1 cellular context compared by ENCODE assay signal in the genomic region with DNA sequence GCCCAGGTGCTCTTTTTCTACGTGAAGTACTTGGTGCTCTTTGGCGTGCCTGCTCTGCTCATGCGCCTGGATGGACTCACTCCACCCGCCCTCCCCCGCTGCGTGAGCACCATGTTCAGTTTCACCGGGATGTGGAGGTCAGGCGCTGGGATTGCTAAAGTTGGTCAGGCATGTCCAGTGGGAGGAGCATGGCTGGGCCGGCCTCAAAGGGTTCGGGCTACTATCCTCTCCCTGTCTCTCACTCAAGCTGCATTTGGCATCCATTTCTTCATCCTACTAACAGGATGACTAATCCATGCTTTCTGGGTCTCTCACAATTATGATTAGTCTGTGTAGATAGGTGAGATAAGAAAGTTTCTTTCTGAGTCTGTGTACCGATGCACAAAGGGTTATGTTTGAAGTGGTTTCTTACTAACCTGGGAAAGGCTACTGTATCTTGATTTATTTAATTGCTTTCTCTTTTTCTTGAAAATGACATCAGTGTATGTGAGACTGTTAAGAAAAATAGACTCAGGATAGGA.
A peak's percentile ranks its signal among the peaks of the same experiment; 100 is the strongest.
TF ChIP-seq lines count a peak whose summit lies in the region.

No MANE protein-coding gene starts in this region.

TF ChIP-seq in GM12878, 131 proteins besides CTCF, POLR2A, EP300 and RAD21 (continued from another document):
- TF ChIP-seq, protein P1, sequence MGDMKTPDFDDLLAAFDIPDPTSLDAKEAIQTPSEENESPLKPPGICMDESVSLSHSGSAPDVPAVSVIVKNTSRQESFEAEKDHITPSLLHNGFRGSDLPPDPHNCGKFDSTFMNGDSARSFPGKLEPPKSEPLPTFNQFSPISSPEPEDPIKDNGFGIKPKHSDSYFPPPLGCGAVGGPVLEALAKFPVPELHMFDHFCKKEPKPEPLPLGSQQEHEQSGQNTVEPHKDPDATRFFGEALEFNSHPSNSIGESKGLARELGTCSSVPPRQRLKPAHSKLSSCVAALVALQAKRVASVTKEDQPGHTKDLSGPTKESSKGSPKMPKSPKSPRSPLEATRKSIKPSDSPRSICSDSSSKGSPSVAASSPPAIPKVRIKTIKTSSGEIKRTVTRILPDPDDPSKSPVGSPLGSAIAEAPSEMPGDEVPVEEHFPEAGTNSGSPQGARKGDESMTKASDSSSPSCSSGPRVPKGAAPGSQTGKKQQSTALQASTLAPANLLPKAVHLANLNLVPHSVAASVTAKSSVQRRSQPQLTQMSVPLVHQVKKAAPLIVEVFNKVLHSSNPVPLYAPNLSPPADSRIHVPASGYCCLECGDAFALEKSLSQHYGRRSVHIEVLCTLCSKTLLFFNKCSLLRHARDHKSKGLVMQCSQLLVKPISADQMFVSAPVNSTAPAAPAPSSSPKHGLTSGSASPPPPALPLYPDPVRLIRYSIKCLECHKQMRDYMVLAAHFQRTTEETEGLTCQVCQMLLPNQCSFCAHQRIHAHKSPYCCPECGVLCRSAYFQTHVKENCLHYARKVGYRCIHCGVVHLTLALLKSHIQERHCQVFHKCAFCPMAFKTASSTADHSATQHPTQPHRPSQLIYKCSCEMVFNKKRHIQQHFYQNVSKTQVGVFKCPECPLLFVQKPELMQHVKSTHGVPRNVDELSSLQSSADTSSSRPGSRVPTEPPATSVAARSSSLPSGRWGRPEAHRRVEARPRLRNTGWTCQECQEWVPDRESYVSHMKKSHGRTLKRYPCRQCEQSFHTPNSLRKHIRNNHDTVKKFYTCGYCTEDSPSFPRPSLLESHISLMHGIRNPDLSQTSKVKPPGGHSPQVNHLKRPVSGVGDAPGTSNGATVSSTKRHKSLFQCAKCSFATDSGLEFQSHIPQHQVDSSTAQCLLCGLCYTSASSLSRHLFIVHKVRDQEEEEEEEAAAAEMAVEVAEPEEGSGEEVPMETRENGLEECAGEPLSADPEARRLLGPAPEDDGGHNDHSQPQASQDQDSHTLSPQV (IDR thresholded peaks at IDR 0.05): no peak
- TF ChIP-seq FOXM1 (IDR thresholded peaks at IDR 0.05; ENCODE audit: low read depth, low read length) (no peak), GATAD2B (conservative IDR thresholded peaks at IDR 0.05; ENCODE audit: low read depth) (0 out of 2 replicates have a peak, but pooled peaks have one; percentile 26), CBX5 (IDR thresholded peaks at IDR 0.05; ENCODE audit: low read depth) (no peak), BMI1 (IDR thresholded peaks at IDR 0.05; ENCODE audit: borderline replicate concordance) (no peak), ZNF207 (IDR thresholded peaks at IDR 0.05; ENCODE audit: borderline replicate concordance) (no peak), ZNF274 (IDR thresholded peaks at IDR 0.05; ENCODE audit: insufficient read depth, insufficient read length) (no peak), SUPT20H (IDR thresholded peaks at IDR 0.05; ENCODE audit: borderline replicate concordance, control insufficient read depth, low read depth, low read length) (no peak), SMC3 (IDR thresholded peaks at IDR 0.05; ENCODE audit: borderline replicate concordance, low read length) (no peak), SP1 (IDR thresholded peaks at IDR 0.05; ENCODE audit: low read depth, low read length) (no peak), NR2F1 (conservative IDR thresholded peaks at IDR 0.05) (peak; percentile 86)
- TF ChIP-seq, protein P2, sequence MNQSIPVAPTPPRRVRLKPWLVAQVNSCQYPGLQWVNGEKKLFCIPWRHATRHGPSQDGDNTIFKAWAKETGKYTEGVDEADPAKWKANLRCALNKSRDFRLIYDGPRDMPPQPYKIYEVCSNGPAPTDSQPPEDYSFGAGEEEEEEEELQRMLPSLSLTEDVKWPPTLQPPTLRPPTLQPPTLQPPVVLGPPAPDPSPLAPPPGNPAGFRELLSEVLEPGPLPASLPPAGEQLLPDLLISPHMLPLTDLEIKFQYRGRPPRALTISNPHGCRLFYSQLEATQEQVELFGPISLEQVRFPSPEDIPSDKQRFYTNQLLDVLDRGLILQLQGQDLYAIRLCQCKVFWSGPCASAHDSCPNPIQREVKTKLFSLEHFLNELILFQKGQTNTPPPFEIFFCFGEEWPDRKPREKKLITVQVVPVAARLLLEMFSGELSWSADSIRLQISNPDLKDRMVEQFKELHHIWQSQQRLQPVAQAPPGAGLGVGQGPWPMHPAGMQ (IDR thresholded peaks at IDR 0.05; ENCODE audit: borderline replicate concordance): no peak
- TF ChIP-seq, protein P3, sequence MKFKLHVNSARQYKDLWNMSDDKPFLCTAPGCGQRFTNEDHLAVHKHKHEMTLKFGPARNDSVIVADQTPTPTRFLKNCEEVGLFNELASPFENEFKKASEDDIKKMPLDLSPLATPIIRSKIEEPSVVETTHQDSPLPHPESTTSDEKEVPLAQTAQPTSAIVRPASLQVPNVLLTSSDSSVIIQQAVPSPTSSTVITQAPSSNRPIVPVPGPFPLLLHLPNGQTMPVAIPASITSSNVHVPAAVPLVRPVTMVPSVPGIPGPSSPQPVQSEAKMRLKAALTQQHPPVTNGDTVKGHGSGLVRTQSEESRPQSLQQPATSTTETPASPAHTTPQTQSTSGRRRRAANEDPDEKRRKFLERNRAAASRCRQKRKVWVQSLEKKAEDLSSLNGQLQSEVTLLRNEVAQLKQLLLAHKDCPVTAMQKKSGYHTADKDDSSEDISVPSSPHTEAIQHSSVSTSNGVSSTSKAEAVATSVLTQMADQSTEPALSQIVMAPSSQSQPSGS (IDR thresholded peaks at IDR 0.05; ENCODE audit: low read length): peak; percentile 88
- TF ChIP-seq, protein P4, sequence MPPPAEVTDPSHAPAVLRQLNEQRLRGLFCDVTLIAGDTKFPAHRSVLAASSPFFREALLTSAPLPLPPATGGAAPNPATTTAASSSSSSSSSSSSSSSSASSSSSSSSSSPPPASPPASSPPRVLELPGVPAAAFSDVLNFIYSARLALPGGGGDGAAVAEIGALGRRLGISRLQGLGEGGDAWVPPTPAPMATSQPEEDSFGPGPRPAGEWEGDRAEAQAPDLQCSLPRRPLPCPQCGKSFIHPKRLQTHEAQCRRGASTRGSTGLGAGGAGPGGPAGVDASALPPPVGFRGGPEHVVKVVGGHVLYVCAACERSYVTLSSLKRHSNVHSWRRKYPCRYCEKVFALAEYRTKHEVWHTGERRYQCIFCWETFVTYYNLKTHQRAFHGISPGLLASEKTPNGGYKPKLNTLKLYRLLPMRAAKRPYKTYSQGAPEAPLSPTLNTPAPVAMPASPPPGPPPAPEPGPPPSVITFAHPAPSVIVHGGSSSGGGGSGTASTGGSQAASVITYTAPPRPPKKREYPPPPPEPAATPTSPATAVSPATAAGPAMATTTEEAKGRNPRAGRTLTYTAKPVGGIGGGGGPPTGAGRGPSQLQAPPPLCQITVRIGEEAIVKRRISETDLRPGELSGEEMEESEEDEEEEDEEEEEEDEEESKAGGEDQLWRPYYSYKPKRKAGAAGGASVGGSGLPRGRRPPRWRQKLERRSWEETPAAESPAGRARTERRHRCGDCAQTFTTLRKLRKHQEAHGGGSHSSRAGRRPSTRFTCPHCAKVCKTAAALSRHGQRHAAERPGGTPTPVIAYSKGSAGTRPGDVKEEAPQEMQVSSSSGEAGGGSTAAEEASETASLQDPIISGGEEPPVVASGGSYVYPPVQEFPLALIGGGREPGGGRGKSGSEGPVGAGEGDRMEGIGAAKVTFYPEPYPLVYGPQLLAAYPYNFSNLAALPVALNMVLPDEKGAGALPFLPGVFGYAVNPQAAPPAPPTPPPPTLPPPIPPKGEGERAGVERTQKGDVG (CRISPR knock-in tag; IDR thresholded peaks at IDR 0.05): no peak
- TF ChIP-seq, protein P5, sequence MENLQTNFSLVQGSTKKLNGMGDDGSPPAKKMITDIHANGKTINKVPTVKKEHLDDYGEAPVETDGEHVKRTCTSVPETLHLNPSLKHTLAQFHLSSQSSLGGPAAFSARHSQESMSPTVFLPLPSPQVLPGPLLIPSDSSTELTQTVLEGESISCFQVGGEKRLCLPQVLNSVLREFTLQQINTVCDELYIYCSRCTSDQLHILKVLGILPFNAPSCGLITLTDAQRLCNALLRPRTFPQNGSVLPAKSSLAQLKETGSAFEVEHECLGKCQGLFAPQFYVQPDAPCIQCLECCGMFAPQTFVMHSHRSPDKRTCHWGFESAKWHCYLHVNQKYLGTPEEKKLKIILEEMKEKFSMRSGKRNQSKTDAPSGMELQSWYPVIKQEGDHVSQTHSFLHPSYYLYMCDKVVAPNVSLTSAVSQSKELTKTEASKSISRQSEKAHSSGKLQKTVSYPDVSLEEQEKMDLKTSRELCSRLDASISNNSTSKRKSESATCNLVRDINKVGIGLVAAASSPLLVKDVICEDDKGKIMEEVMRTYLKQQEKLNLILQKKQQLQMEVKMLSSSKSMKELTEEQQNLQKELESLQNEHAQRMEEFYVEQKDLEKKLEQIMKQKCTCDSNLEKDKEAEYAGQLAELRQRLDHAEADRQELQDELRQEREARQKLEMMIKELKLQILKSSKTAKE (IDR thresholded peaks at IDR 0.05; ENCODE audit: low read depth, poor library complexity, severe bottlenecking): peak; percentile 98
- TF ChIP-seq, protein P6, sequence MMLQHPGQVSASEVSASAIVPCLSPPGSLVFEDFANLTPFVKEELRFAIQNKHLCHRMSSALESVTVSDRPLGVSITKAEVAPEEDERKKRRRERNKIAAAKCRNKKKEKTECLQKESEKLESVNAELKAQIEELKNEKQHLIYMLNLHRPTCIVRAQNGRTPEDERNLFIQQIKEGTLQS (IDR thresholded peaks at IDR 0.05; ENCODE audit: borderline replicate concordance, extremely low read depth, low read depth, low read length): no peak
